ENCODE assay signal across 7 cellular contexts in genomic region chr4:122716825-122717448, GRCh38. TPM values are rescaled to one million over a fixed set of nuclear protein-coding genes. Genes with fewer than 3 reads are reported as not detected.
DNase-seq lines count a peak whose midpoint lies in the region; ATAC-seq, FAIRE-seq and TF ChIP-seq lines count a peak whose summit lies in the region.

No MANE protein-coding gene starts in this region.

- intact Hi-C loops in K562 (cut with micrococcal nuclease), result loop anchor here (1.0 to 10.0 kb wide), 4 partner anchors 40 to 405 kb away; no protein-coding TSS in a partner anchor

- POLR2A ChIA-PET in K562 (lab: Yijun Ruan, JAX), result interaction anchor here (0.6 kb wide), 1 partner anchor 117 kb away, joined by 4 read pairs; no protein-coding TSS in a partner anchor

- no peak for DNase-seq in GM12864 (ENCODE audit: low read depth)
- peak; percentile 74 for DNase-seq in GM23248
- DNase-seq in LoVo (ENCODE audit: low spot score), result peak; percentile 69
- peak; percentile 62 for DNase-seq in UCSD-AML1 (lab: John Stamatoyannopoulos, UW; ENCODE audit: unreplicated experiment)
- peak; percentile 75 to 87 (median 80) for DNase-seq in K562 (ENCODE audit: extremely low read depth in 1 of 4, low spot score in 3 of 4)
- DNase-seq in iPS-NIHi7 (ENCODE audit: extremely low spot score), result peak; percentile 75
- peak; percentile 53 to 74 (median 59) for DNase-seq in stimulated activated CD4-positive, alpha-beta T cell treated with anti-CD3 and anti-CD28 coated beads, Interleukin-1b, Interleukin-23, amount 100 ng/mL, for 24 hours (ENCODE audit: low read depth in 4 of 4, low spot score in 1 of 4)

- CTCF ChIA-PET in K562 (lab: Yijun Ruan, JAX; ENCODE audit: low intra/inter-chr PET ratio), result interaction anchor here (0.6 to 3.0 kb wide), 3 partner anchors 114 to 817 kb away, joined by 3 to 19 read pairs (median 3); no protein-coding TSS in a partner anchor

- H3K27ac ChIP-seq in GM23248 (no peak overlapping the region), K562 (ENCODE audit: extremely low read depth, low read depth, low read length) (no peak overlapping the region)

- TF ChIP-seq EP300 in K562 (IDR thresholded peaks at IDR 0.05; ENCODE audit: low read length), result no peak

- H4K20me1 ChIP-seq in GM23248 (ENCODE audit: insufficient read depth), result no peaks in the 10 kb centered on the region
- H4K20me1 ChIP-seq in K562 (replicated peaks; ENCODE audit: control insufficient read depth, insufficient read depth, low read length), result no peaks in the 10 kb centered on the region

- no peak overlapping the region for H3K4me3 ChIP-seq in GM12864 (ENCODE audit: low read depth, low read length)
- no peak overlapping the region for H3K4me3 ChIP-seq in GM23248
- H3K4me3 ChIP-seq in K562, result no peak overlapping the region

- H3K79me2 ChIP-seq in GM23248 (ENCODE audit: insufficient read depth) (no peaks in the 10 kb centered on the region), K562 (ENCODE audit: control insufficient read depth, insufficient read depth, low read length) (no peaks in the 10 kb centered on the region)

- no peaks in the 10 kb centered on the region for H3K9me3 ChIP-seq in GM23248 (ENCODE audit: low read depth)
- no peaks in the 10 kb centered on the region for H3K9me3 ChIP-seq in K562 (replicated peaks; ENCODE audit: control insufficient read depth, insufficient read depth, low read depth, low read length)

- H3K4me2 ChIP-seq in GM23248 (ENCODE audit: unreplicated experiment) (no peak overlapping the region), K562 (ENCODE audit: insufficient read depth, low read length) (no peak overlapping the region)

- H3K9ac ChIP-seq in GM23248, result no peak overlapping the region
- H3K9ac ChIP-seq in K562 (ENCODE audit: insufficient read depth in 1 of 2, low read depth in 2 of 2, low read length in 2 of 2), result no peak overlapping the region

- in situ Hi-C loops in GM23248 (cut with MboI), result no loop called here
- in situ Hi-C loops in K562 (cut with MboI), result no loop called here

- peak; percentile 82 to 87 for TF ChIP-seq RAD21 in K562 (CRISPR knock-in tag; conservative IDR thresholded peaks at IDR 0.05 in 1 of 2, IDR thresholded peaks at IDR 0.05 in 1 of 2)

- no peaks in the 10 kb centered on the region for H3F3A ChIP-seq in GM23248 (ENCODE audit: insufficient read depth)

- H3K27me3 ChIP-seq in GM23248 (replicated peaks; ENCODE audit: insufficient read depth) (no peaks in the 10 kb centered on the region), K562 (ENCODE audit: control insufficient read depth in 2 of 2, insufficient read depth in 2 of 2, low read length in 2 of 2) (no peaks in the 10 kb centered on the region)

- no peak for TF ChIP-seq POLR2A in K562 (conservative IDR thresholded peaks at IDR 0.05)

- H3K4me1 ChIP-seq in GM23248 (ENCODE audit: insufficient read depth), result no peaks in the 10 kb centered on the region
- peaks cover 1 to 16% of the 10 kb centered on the region in 2 experiments for H3K4me1 ChIP-seq in K562 (replicated peaks in 1 of 2; ENCODE audit: control insufficient read depth in 2 of 2, insufficient read depth in 2 of 2, low read length in 2 of 2)

- BruUV-seq in K562 (replicated peaks; lab: Mats Ljungman, UMichigan), result no TSS peak

- ATAC-seq in K562, result peak; percentile 96

- no peaks in the 10 kb centered on the region for H3K9me2 ChIP-seq in GM23248 (ENCODE audit: insufficient read depth)

- 17 to 18% methylated on average over 4 of the region's 4 CpGs for WGBS in GM23248 (ENCODE audit: low coverage in 1 of 2, low lambda C conversion rate in 2 of 2, missing lambda C conversion rate in 2 of 2), 2 experiments
- WGBS in K562 (ENCODE audit: insufficient coverage, low coverage, missing lambda C conversion rate), result 10% methylated on average over 4 of the region's 4 CpGs

- peak; percentile 89 for FAIRE-seq in K562 (lab: Jason Lieb, UNC)

- no peaks in the 10 kb centered on the region for H3K9me1 ChIP-seq in K562 (ENCODE audit: control insufficient read depth, insufficient read depth, low read length)

- H3K36me3 ChIP-seq in GM23248 (ENCODE audit: low read depth) (no peaks in the 10 kb centered on the region), K562 (ENCODE audit: control insufficient read depth, insufficient read depth, low read length) (no peaks in the 10 kb centered on the region)

- TF ChIP-seq CTCF in GM12864 (IDR thresholded peaks at IDR 0.05; ENCODE audit: low read depth, low read length, missing control alignments), result peak; percentile 86
- peak; percentile 77 to 90 (median 89) for TF ChIP-seq CTCF in K562 (IDR thresholded peaks at IDR 0.05 in 2 of 3, conservative IDR thresholded peaks at IDR 0.05 in 1 of 3; ENCODE audit: insufficient read depth in 2 of 3, low read depth in 1 of 3, low read length in 3 of 3)

- H2AFZ ChIP-seq in GM23248 (no peak overlapping the region), K562 (ENCODE audit: low read depth, low read length) (no peak overlapping the region)

TF ChIP-seq in K562, 482 proteins besides CTCF, POLR2A, EP300 and RAD21 (continues in another document):
- TF ChIP-seq ATF1 (CRISPR knock-in tag; IDR thresholded peaks at IDR 0.05) (no peak), ATF1 (tag; IDR thresholded peaks at IDR 0.05) (0 out of 2 replicates have a peak, but pooled peaks have one; percentile 15), KLF1 (tag; IDR thresholded peaks at IDR 0.05) (peak; percentile 92), CHAMP1 (IDR thresholded peaks at IDR 0.05) (peak; percentile 55; the same call in 1 of the 2 replicates)
- TF ChIP-seq, protein P1, sequence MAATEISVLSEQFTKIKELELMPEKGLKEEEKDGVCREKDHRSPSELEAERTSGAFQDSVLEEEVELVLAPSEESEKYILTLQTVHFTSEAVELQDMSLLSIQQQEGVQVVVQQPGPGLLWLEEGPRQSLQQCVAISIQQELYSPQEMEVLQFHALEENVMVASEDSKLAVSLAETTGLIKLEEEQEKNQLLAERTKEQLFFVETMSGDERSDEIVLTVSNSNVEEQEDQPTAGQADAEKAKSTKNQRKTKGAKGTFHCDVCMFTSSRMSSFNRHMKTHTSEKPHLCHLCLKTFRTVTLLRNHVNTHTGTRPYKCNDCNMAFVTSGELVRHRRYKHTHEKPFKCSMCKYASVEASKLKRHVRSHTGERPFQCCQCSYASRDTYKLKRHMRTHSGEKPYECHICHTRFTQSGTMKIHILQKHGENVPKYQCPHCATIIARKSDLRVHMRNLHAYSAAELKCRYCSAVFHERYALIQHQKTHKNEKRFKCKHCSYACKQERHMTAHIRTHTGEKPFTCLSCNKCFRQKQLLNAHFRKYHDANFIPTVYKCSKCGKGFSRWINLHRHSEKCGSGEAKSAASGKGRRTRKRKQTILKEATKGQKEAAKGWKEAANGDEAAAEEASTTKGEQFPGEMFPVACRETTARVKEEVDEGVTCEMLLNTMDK (IDR thresholded peaks at IDR 0.05; ENCODE audit: borderline replicate concordance, insufficient read depth, low read depth, low read length, poor library complexity, severe bottlenecking), result peak; percentile 80

RNA-seq across cellular contexts. Expression of gene BBS12, which starts 15.6 kb away (rescaled TPM):
- 3.5 and 7.1 TPM in 2 replicates for total RNA-seq in GM23248 (2014; rRNA removed; shearing (Covaris generic))
- polyA plus RNA-seq in GM23248 (2016; fragmentation: Nextera tagmentation; extraction: Ambion mirVana) (5.0 and 5.2 TPM in 2 replicates), K562 (2011; rRNA removed) (2.5 and 2.8 TPM in 2 replicates), K562 (2014; fragmentation: Illumina TruSeq; extraction: Trizol) (3.3 and 3.5 TPM in 2 replicates), K562 (2014; fragmentation: Nextera tagmentation; extraction: Ambion mirVana) (1 to 10 TPM; 5.1 to 6.5 TPM), K562 (2014; rRNA removed) (2.1 and 3.2 TPM in 2 replicates)
- total RNA-seq in K562 (2011; cell fraction: chromatin; rRNA removed; ENCODE audit: low replicate concordance), result 2.4 and 7.3 TPM in 2 replicates
- 1.8 and 2.3 TPM in 2 replicates for total RNA-seq in K562 (2011; cell fraction: nucleolus; rRNA removed)
- total RNA-seq in K562 (2011; cell fraction: nucleoplasm; rRNA removed), result 2.2 and 3.2 TPM in 2 replicates
- total RNA-seq in K562 (2014; rRNA removed) (2.7 and 2.9 TPM in 2 replicates), K562 (2014; rRNA removed; fragmentation: Illumina TruSeq; extraction: Trizol) (4.4 and 4.8 TPM in 2 replicates), K562 (2015; rRNA removed; fragmentation: Illumina TruSeq; extraction: Trizol) (5.3 and 5.5 TPM in 2 replicates), K562 (2021) (3.0 and 3.1 TPM in 2 replicates)
- polyA plus RNA-seq in K562 (2011; cell fraction: cytosol; rRNA removed), result 1.1 and 1.5 TPM in 2 replicates
- polyA plus RNA-seq in K562 (2011; cell fraction: nucleus; rRNA removed), result 1.0 and 2.5 TPM in 2 replicates
- 3.3 and 5.8 TPM in 2 replicates for polyA plus RNA-seq in K562 (2012)
- polyA minus RNA-seq in K562 (2011; rRNA and poly(A)+ RNA removed), result 4.7 and 5.5 TPM in 2 replicates
- 2.0 and 2.6 TPM in 2 replicates for polyA minus RNA-seq in K562 (2011; cell fraction: cytosol; rRNA and poly(A)+ RNA removed)
- 3.2 and 8.6 TPM in 2 replicates for polyA minus RNA-seq in K562 (2011; cell fraction: nucleus; rRNA and poly(A)+ RNA removed)
